8 cellular contexts compared by ENCODE assay signal in the genomic region with DNA sequence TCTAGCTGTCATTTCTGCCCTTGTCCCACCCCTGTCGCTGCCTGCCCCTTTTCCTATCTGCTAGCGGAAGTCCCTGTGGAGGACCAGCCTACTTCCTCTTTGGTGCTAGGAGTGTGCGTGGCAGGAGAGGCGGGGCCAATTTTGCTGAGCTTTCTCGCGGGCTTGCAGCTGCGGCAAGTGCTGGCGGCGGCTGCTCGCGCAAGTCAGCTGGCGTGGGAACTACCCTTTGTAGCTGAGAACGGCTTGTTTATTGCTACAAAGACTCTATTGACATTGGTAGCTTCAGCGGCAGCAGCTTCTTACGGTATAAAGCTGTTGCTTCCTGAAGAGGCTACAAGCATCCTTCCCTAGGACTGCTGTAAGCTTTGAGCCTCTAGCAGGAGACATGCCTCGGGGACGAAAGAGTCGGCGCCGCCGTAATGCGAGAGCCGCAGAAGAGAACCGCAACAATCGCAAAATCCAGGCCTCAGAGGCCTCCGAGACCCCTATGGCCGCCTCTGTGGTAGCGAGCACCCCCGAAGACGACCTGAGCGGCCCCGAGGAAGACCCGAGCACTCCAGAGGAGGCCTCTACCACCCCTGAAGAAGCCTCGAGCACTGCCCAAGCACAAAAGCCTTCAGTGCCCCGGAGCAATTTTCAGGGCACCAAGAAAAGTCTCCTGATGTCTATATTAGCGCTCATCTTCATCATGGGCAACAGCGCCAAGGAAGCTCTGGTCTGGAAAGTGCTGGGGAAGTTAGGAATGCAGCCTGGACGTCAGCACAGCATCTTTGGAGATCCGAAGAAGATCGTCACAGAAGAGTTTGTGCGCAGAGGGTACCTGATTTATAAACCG. TPM values are rescaled to one million over a fixed set of nuclear protein-coding genes. Genes with fewer than 3 reads are reported as not detected.
A peak's percentile ranks its signal among the peaks of the same experiment; 100 is the strongest.
DNase-seq lines count a peak whose midpoint lies in the region; ATAC-seq, FAIRE-seq and TF ChIP-seq lines count a peak whose summit lies in the region.

Gene MAGEH1, plus strand, starts transcription at position 138 of the 835 bp plus-strand sequence. Its CDS starts 248 bp downstream, at position 386.

- H2AFZ ChIP-seq in OCI-LY3 (ENCODE audit: low read depth, low read length) (peak within 1 kb of the TSS; percentile 81), endothelial cell of umbilical vein (ENCODE audit: low read depth, low read length) (peak within 1 kb of the TSS; percentile 94)

- H4K20me1 ChIP-seq in BLaER1 (no peaks in the 10 kb centered on the region; the same call in 1 of the 2 replicates), OCI-LY3 (ENCODE audit: insufficient read depth, low read length) (no peaks in the 10 kb centered on the region), endothelial cell of umbilical vein (replicated peaks; ENCODE audit: control insufficient read depth, extremely low read depth, insufficient read depth, low read length) (no peaks in the 10 kb centered on the region)

- ATAC-seq in HG03457 (IDR thresholded peaks at IDR 0.05; ENCODE audit: unreplicated experiment) = peak; percentile 98

- H3K36me3 ChIP-seq in BLaER1 (no peaks in the 10 kb centered on the region), OCI-LY3 (replicated peaks; ENCODE audit: low read depth, low read length) (no peaks in the 10 kb centered on the region), endothelial cell of umbilical vein (ENCODE audit: control insufficient read depth in 2 of 2, extremely low read depth in 1 of 2, insufficient read depth in 2 of 2, low read length in 2 of 2) (no peaks in the 10 kb centered on the region)

- CTCF ChIA-PET in endothelial cell of umbilical vein (lab: Charles Lee) = interaction anchor here (1.0 to 1.9 kb wide), 4 partner anchors 37 to 796 kb away, joined by 6 to 13 read pairs (median 6); partner anchors contain the start of gene RRAGB

- peak; percentile 42 for TF ChIP-seq POLR2A in endothelial cell of umbilical vein (IDR thresholded peaks at IDR 0.05; ENCODE audit: low read depth, low read length)

- H3K27ac ChIP-seq in BLaER1 = peak within 1 kb of the TSS; percentile 75
- H3K27ac ChIP-seq in OCI-LY3 (ENCODE audit: low read length) = peak within 1 kb of the TSS; percentile 49
- peak within 1 kb of the TSS; percentile 52 for H3K27ac ChIP-seq in endothelial cell of umbilical vein (ENCODE audit: insufficient read depth, low read depth, low read length)

- BruUV-seq in endothelial cell of umbilical vein (replicated peaks; lab: Mats Ljungman, UMichigan) = TSS peak; percentile 82

- H3K9me1 ChIP-seq in endothelial cell of umbilical vein (replicated peaks; ENCODE audit: control insufficient read depth, extremely low read depth, insufficient read depth, low read length) = no peaks in the 10 kb centered on the region

- H3K9me3 ChIP-seq in BLaER1 (no peaks in the 10 kb centered on the region), OCI-LY3 (ENCODE audit: insufficient read depth, low read length) (no peaks in the 10 kb centered on the region), endothelial cell of umbilical vein (replicated peaks; ENCODE audit: control insufficient read depth, insufficient read depth, low read length) (no peaks in the 10 kb centered on the region)

- TF ChIP-seq CTCF in OCI-LY3 (IDR thresholded peaks at IDR 0.05; ENCODE audit: low read depth, low read length) (no peak), endothelial cell of umbilical vein (IDR thresholded peaks at IDR 0.05; ENCODE audit: extremely low read depth in 1 of 2, insufficient read depth in 1 of 2, low read depth in 1 of 2, low read length in 2 of 2) (no peak)

- peak within 1 kb of the TSS; percentile 75 for H3K4me3 ChIP-seq in BLaER1
- peak within 1 kb of the TSS; percentile 88 for H3K4me3 ChIP-seq in OCI-LY3 (ENCODE audit: low read length)
- H3K4me3 ChIP-seq in endothelial cell of umbilical vein (replicated peaks in 1 of 3; ENCODE audit: insufficient read depth in 1 of 3, low read depth in 1 of 3, low read length in 3 of 3) = peak within 1 kb of the TSS; percentile 56 to 70 (median 61)

- H3K4me2 ChIP-seq in BLaER1 (peak within 1 kb of the TSS; percentile 69), OCI-LY3 (ENCODE audit: low read length) (peak within 1 kb of the TSS; percentile 88), endothelial cell of umbilical vein (ENCODE audit: insufficient read depth, low read length) (peak within 1 kb of the TSS; percentile 54)

- intact Hi-C loops in endothelial cell of umbilical vein (cut with micrococcal nuclease) = no loop called here

- DNase-seq in GM19239 (ENCODE audit: insufficient read length, low spot score) (peak; percentile 46), activated T-cell treated with anti-CD3 and anti-CD28 coated beads for 1 hour (ENCODE audit: low read depth) (peak; percentile 56), endothelial cell of umbilical vein (ENCODE audit: low read depth, low spot score) (peak; percentile 81), midbrain (lab: John Stamatoyannopoulos, UW) (peak; percentile 85)
- DNase-seq in stimulated activated CD8-positive, alpha-beta memory T cell treated with anti-CD3 and anti-CD28 coated beads, Interleukin-15, amount 100 ng/mL, for 48 hours (ENCODE audit: low read depth in 2 of 2) = peak; percentile 68 to 74

- FAIRE-seq in GM19239 (lab: Jason Lieb, UNC) (peak; percentile 93), endothelial cell of umbilical vein (lab: Jason Lieb, UNC) (peak; percentile 84)

- dilution Hi-C loops in endothelial cell of umbilical vein (cut with MboI; ENCODE audit: extremely low pct_ligation_motif_present, low sequenced_read_pairs) = no loop called here

- H3K79me2 ChIP-seq in OCI-LY3 (ENCODE audit: low read length) (peaks cover 13% of the 10 kb centered on the region), endothelial cell of umbilical vein (ENCODE audit: control insufficient read depth, insufficient read depth, low read length) (no peaks in the 10 kb centered on the region)

- H3K4me1 ChIP-seq in BLaER1 (no peaks in the 10 kb centered on the region), OCI-LY3 (ENCODE audit: low read length) (0 out of 2 replicates have a peak, but pooled peaks cover 10% of the 10 kb centered on the region), endothelial cell of umbilical vein (ENCODE audit: control insufficient read depth, extremely low read depth, insufficient read depth, low read length) (peaks cover 5% of the 10 kb centered on the region)

- H3K27me3 ChIP-seq in BLaER1 (peaks cover 41% of the 10 kb centered on the region), OCI-LY3 (ENCODE audit: low read depth, low read length) (no peaks in the 10 kb centered on the region), endothelial cell of umbilical vein (ENCODE audit: control insufficient read depth in 2 of 2, insufficient read depth in 2 of 2, low read length in 2 of 2) (no peaks in the 10 kb centered on the region)

- POLR2A ChIA-PET in endothelial cell of umbilical vein (lab: Charles Lee) = interaction anchor here (1.1 to 1.5 kb wide), 2 partner anchors 37 to 265 kb away, joined by 4 to 7 read pairs; partner anchors contain the start of gene RRAGB

- peak within 1 kb of the TSS; percentile 83 for H3K9ac ChIP-seq in BLaER1
- H3K9ac ChIP-seq in OCI-LY3 (ENCODE audit: low read length) = peak within 1 kb of the TSS; percentile 78
- peak within 1 kb of the TSS; percentile 33 for H3K9ac ChIP-seq in endothelial cell of umbilical vein (replicated peaks; ENCODE audit: extremely low read depth, insufficient read depth, low read length)

TF ChIP-seq in endothelial cell of umbilical vein, 7 proteins besides CTCF, POLR2A, EP300 and RAD21:
- TF ChIP-seq GATA2 (IDR thresholded peaks at IDR 0.05; ENCODE audit: insufficient read depth, insufficient read length, low read depth, low read length) = no peak
- TF ChIP-seq POLR2AphosphoS5 (IDR thresholded peaks at IDR 0.05; ENCODE audit: insufficient read depth, low read depth, low read length) = no peak
- no peak for TF ChIP-seq JUN (IDR thresholded peaks at IDR 0.05; ENCODE audit: borderline replicate concordance, insufficient read depth, insufficient read length, low read depth)
- TF ChIP-seq EZH2 (IDR thresholded peaks at IDR 0.05; ENCODE audit: borderline replicate concordance, low read depth, low read length, severe bottlenecking) = no peak
- TF ChIP-seq FOS (IDR thresholded peaks at IDR 0.05; ENCODE audit: borderline replicate concordance, insufficient read depth, low read length) = no peak
- TF ChIP-seq, protein P1, sequence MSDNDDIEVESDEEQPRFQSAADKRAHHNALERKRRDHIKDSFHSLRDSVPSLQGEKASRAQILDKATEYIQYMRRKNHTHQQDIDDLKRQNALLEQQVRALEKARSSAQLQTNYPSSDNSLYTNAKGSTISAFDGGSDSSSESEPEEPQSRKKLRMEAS (IDR thresholded peaks at IDR 0.05; ENCODE audit: insufficient read depth, insufficient read length) = no peak

RNA-seq across cellular contexts. Expression of gene MAGEH1, which starts in this region (rescaled TPM):
- 15.1 and 15.8 TPM in 2 replicates for total RNA-seq in endothelial cell of umbilical vein
- polyA plus RNA-seq in endothelial cell of umbilical vein = 31.8 and 32.2 TPM in 2 replicates
- 23.8 and 28.4 TPM in 2 replicates for polyA plus RNA-seq in endothelial cell of umbilical vein (2011; cell fraction: cytosol; rRNA removed)
- polyA plus RNA-seq in endothelial cell of umbilical vein (2011; cell fraction: nucleus; rRNA removed) = 11.1 and 14.5 TPM in 2 replicates
- polyA plus RNA-seq in endothelial cell of umbilical vein (2012) = 15.9 and 19.7 TPM in 2 replicates
- 13.9 and 17.7 TPM in 2 replicates for polyA minus RNA-seq in endothelial cell of umbilical vein
- not detected for polyA minus RNA-seq in endothelial cell of umbilical vein (2011; cell fraction: cytosol; rRNA and poly(A)+ RNA removed)
- 2.4 and 3.4 TPM in 2 replicates for polyA minus RNA-seq in endothelial cell of umbilical vein (2011; cell fraction: nucleus; rRNA and poly(A)+ RNA removed)

Comparison
In these comparisons a context has a peak if more than half of its experiments do, and no peak if none do; other contexts are left out.
1. Peak in every context shown above with its lines: DNase-seq, ATAC-seq, H3K4me3 ChIP-seq and H3K27ac ChIP-seq.
2. H3K9ac ChIP-seq: peak in every context shown above with its lines; median percentile 83 in BLaER1; 78 in OCI-LY3; 33 in endothelial cell of umbilical vein.